Comparison of ENCODE assay signal across 5 cellular contexts in the genomic region with DNA sequence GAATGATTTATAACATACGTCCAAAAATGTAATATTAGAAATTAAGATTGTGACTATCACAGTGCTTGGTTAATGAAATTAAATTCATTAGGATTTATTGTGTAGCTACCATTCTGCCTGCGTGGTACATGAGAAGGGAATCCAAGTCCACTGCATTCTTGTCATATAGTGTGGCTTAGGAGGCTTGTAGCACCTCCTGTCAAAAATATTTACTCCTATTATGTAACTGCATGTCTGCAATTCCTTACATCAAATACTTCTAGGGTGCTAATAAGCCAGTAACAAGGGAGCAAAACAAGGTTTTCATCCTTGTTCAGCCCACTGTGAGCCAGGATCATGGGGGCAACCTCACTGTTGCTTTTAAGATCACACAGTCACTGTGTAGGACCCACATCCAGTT.
"Had no signal": no experiment of that assay in that cellular context is flagged by ENCODE, and none has a peak within 500 bp of the region (broad histone marks: within the 10 kb centered on the region; RNA-seq: fewer than 3 reads in every experiment).

No MANE protein-coding gene starts in this region.

- H3K27ac ChIP-seq: HL-60 had no signal

- DNase-seq: IMR-90, KBM-7 had no signal

- ATAC-seq: HepG2, K562 had no signal

- H3K4me3 ChIP-seq: K562 had no signal
